ENCODE assay signal across 8 cellular contexts in the genomic region with DNA sequence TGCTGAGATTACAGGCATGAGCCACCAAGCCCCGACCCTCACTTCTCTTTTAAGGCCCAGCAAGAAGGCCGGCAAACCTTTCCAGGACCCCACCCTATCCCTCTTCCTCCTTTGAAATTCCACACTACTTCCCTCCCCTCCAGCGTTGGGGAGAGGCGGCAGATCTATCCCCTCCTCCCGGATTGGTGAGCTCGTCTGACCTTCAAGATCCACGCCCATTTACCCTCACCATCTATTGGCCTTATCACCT. TPM values are rescaled to one million over a fixed set of nuclear protein-coding genes. Genes with fewer than 3 reads are reported as not detected.
A peak's percentile ranks its signal among the peaks of the same experiment; 100 is the strongest.
DNase-seq lines count a peak whose midpoint lies in the region; ATAC-seq and TF ChIP-seq lines count a peak whose summit lies in the region.

No MANE protein-coding gene starts in this region.

- H3K4me3 ChIP-seq in GM06990 (replicated peaks; ENCODE audit: low read depth, low read length): peak overlapping the region; percentile 67
- H3K4me3 ChIP-seq in RWPE2 (ENCODE audit: severe bottlenecking): peak overlapping the region; percentile 45
- peak overlapping the region; percentile 45 to 57 (median 52) for H3K4me3 ChIP-seq in esophagus muscularis mucosa
- H3K4me3 ChIP-seq in psoas muscle: peak overlapping the region; percentile 61

- H3K36me3 ChIP-seq in GM06990 (ENCODE audit: control insufficient read depth, insufficient read depth, low read length) (no peaks in the 10 kb centered on the region), RWPE2 (ENCODE audit: low read depth) (no peaks in the 10 kb centered on the region), esophagus muscularis mucosa (no peaks in the 10 kb centered on the region), psoas muscle (ENCODE audit: insufficient read depth in 1 of 2, low read depth in 1 of 2) (no peaks in the 10 kb centered on the region)

- H3K4me1 ChIP-seq in RWPE2 (ENCODE audit: insufficient read depth, poor library complexity, severe bottlenecking) (no peaks in the 10 kb centered on the region), esophagus muscularis mucosa (peaks cover 0 to 22% (median 18%) of the 10 kb centered on the region in 4 donors), psoas muscle (no peaks in the 10 kb centered on the region)

- ATAC-seq in RWPE2 (ENCODE audit: low read depth) (no peak), psoas muscle (no peak)

- TF ChIP-seq POLR2A in esophagus muscularis mucosa (IDR thresholded peaks at IDR 0.05; ENCODE audit: low read depth): no peak

- TF ChIP-seq CTCF in GM06990 (IDR thresholded peaks at IDR 0.05; ENCODE audit: insufficient read depth, low read length, poor library complexity, severe bottlenecking): no peak
- no peak for TF ChIP-seq CTCF in RWPE2 (IDR thresholded peaks at IDR 0.05; ENCODE audit: poor library complexity, severe bottlenecking)
- TF ChIP-seq CTCF in esophagus muscularis mucosa (IDR thresholded peaks at IDR 0.05): no peak
- TF ChIP-seq CTCF in psoas muscle (IDR thresholded peaks at IDR 0.05): no peak

- 28% methylated on average over 7 of the region's 7 CpGs for WGBS in esophagus muscularis mucosa
- 0 to 35% (median 0%) methylated on average over 7 of the region's 7 CpGs for WGBS in psoas muscle, 3 donors

- no peak for TF ChIP-seq EP300 in esophagus muscularis mucosa (IDR thresholded peaks at IDR 0.05)

- DNase-seq in GM06990 (ENCODE audit: extremely low read depth, insufficient read length): no peak
- no peak for DNase-seq in RWPE2 (ENCODE audit: low spot score)
- peak; percentile 94 for DNase-seq in esophagus muscularis mucosa (ENCODE audit: extremely low spot score)
- no peak for DNase-seq in psoas muscle
- DNase-seq in middle frontal gyrus (ENCODE audit: extremely low spot score, low spot score): no peak
- DNase-seq in NCI-H1105 treated with DMSO at 0.1 percent for 48 hours (lab: John Stamatoyannopoulos, UW): no peak
- DNase-seq in effector CD4-positive, alpha-beta T cell: no peak
- no peak for DNase-seq in RKO (ENCODE audit: low spot score)

- no peaks in the 10 kb centered on the region for H3K27me3 ChIP-seq in GM06990 (replicated peaks; ENCODE audit: control insufficient read depth, insufficient read depth, low read length)
- H3K27me3 ChIP-seq in RWPE2 (ENCODE audit: insufficient read depth, poor library complexity, severe bottlenecking): no peaks in the 10 kb centered on the region
- H3K27me3 ChIP-seq in esophagus muscularis mucosa: no peaks in the 10 kb centered on the region
- no peaks in the 10 kb centered on the region for H3K27me3 ChIP-seq in psoas muscle (ENCODE audit: insufficient read depth in 3 of 3, low read length in 2 of 3)

- H3K9me3 ChIP-seq in RWPE2 (ENCODE audit: severe bottlenecking) (no peaks in the 10 kb centered on the region), esophagus muscularis mucosa (no peaks in the 10 kb centered on the region), psoas muscle (peaks cover 4% of the 10 kb centered on the region)

- H3K27ac ChIP-seq in RWPE2 (ENCODE audit: poor library complexity, severe bottlenecking) (peak overlapping the region; percentile 67), esophagus muscularis mucosa (replicated peaks in 1 of 4) (peak overlapping the region; percentile 80 to 85 (median 83)), psoas muscle (peak overlapping the region; percentile 80)

- intact Hi-C loops in esophagus muscularis mucosa (cut with DNase I) (loop anchor here (5.0 kb wide), 1 partner anchor 72 kb away; a partner anchor contains a TSS), psoas muscle (cut with DNase I) (no loop called here)

RNA-seq across cellular contexts. Expression of a gene that starts 4.5 kb away (rescaled TPM):
- total RNA-seq in esophagus muscularis mucosa (10 to 100 TPM in 3 of 4 donors, 1 to 10 TPM in 1; 7.6 to 16.2 (median 12.3) TPM), psoas muscle (10 to 100 TPM; 14.1 to 17.6 (median 16.3) TPM)
- 10 to 100 TPM in 2 of 3 donors, 1 to 10 TPM in 1; 7.5 to 23.6 (median 18.1) TPM for polyA plus RNA-seq in psoas muscle

RNA-seq across cellular contexts. Expression of a gene that starts 9.3 kb away (rescaled TPM):
- total RNA-seq in esophagus muscularis mucosa: 10 to 100 TPM in 1 of 4 donors, 1 to 10 TPM in 3; 4.5 to 12.0 (median 6.1) TPM
- total RNA-seq in psoas muscle: 1 to 10 TPM in 2 of 4 donors, under 1 TPM in 2; 0.37 to 1.2 (median 0.83) TPM
- 1 to 10 TPM in 2 of 3 donors, under 1 TPM in 1; 0.76 to 1.6 (median 1.4) TPM for polyA plus RNA-seq in psoas muscle

RNA-seq across cellular contexts. Expression of a gene that starts 19.0 kb away (rescaled TPM):
- total RNA-seq in esophagus muscularis mucosa (100 to 1,000 TPM in 1 of 4 donors, 10 to 100 TPM in 3; 55.3 to 101 (median 76.3) TPM), psoas muscle (10 to 100 TPM; 17.8 to 80.7 (median 74.0) TPM)
- polyA plus RNA-seq in psoas muscle: 100 to 1,000 TPM in 2 of 3 donors, 10 to 100 TPM in 1; 76.5 to 320 (median 113) TPM

RNA-seq across cellular contexts. Expression of a gene that starts 28.1 kb away (rescaled TPM):
- total RNA-seq in esophagus muscularis mucosa (1 to 10 TPM; 1.5 to 4.2 (median 3.6) TPM), psoas muscle (1 to 10 TPM; 2.9 to 3.7 (median 3.5) TPM)
- polyA plus RNA-seq in psoas muscle: 1 to 10 TPM; 5.2 to 8.0 (median 5.3) TPM

RNA-seq across cellular contexts. Expression of a gene that starts 42.4 kb away (rescaled TPM):
- total RNA-seq in esophagus muscularis mucosa: under 1 TPM; under 0.01 to 0.42 (median 0.06) TPM
- total RNA-seq in psoas muscle: under 1 TPM in 2 of 4 donors, not detected in 2; 0.04 to 0.12 TPM
- polyA plus RNA-seq in psoas muscle: under 1 TPM in 2 of 3 donors, not detected in 1; 0.01 TPM
